Comparison of ENCODE assay signal across 23 cellular contexts in genomic region chr5:162391848-162392247, GRCh38.
"Had no signal": no experiment of that assay in that cellular context is flagged by ENCODE, and none has a peak within 500 bp of the region (broad histone marks: within the 10 kb centered on the region; RNA-seq: fewer than 3 reads in every experiment).

No MANE protein-coding gene starts in this region.

- H3K4me1 Mint-ChIP-seq: memory B cell; mesothelial cell of epicardium; stimulated activated naive B cell treated with anti-CD40 and anti-IgM and Interleukin-4, amounts not matched to agents 10 μg/mL and 1 μg/mL and 100 μg/mL, for 72 hours; stimulated activated naive CD8-positive, alpha-beta T cell treated with anti-CD3 and anti-CD28 coated beads, Interleukin-15, amount 100 ng/mL, for 72 hours had no signal

- H3K4me1 ChIP-seq: esophagus muscularis mucosa, gastrocnemius medialis, left lung, lower lobe of right lung, parathyroid adenoma, prostate gland, right lobe of liver, transverse colon had no signal

- DNase-seq: effector memory CD8-positive, alpha-beta T cell; gastrocnemius medialis; left lung; lower lobe of right lung; retina; right lobe of liver; stimulated activated CD4-positive, alpha-beta T cell treated with anti-CD3 and anti-CD28 coated beads, Interleukin-15, amount 100 ng/mL, for 24 hours; stimulated activated CD4-positive, alpha-beta T cell treated with anti-CD3 and anti-CD28 coated beads, Interleukin-2, amount 100 ng/mL, for 24 hours; stimulated activated CD4-positive, alpha-beta T cell treated with anti-CD3 and anti-CD28 coated beads, Interleukin-4, amount 100 ng/mL, for 4 hours; stimulated activated naive B cell treated with anti-CD40 and anti-IgM and Interleukin-4, amounts not matched to agents 10 μg/mL and 1 μg/mL and 100 μg/mL, for 72 hours; stimulated activated naive CD8-positive, alpha-beta T cell treated with anti-CD3 and anti-CD28 coated beads, Interleukin-15, amount 100 ng/mL, for 72 hours; transverse colon had no signal

- H3K4me3 ChIP-seq: esophagus muscularis mucosa, gastrocnemius medialis, left lung, lower lobe of right lung, prostate gland, right lobe of liver, thoracic aorta, transverse colon had no signal

- H3K36me3 ChIP-seq: esophagus muscularis mucosa, gastrocnemius medialis, left lung, lower lobe of right lung, prostate gland, right lobe of liver, thoracic aorta, transverse colon had no signal

- H3K79me2 ChIP-seq: parathyroid adenoma had no signal

- FAIRE-seq: colon, keratinocyte had no signal

- H3K4me3 Mint-ChIP-seq: dendritic cell treated with granulocyte-macrophage colony-stimulating factor and Interleukin-4, amounts not matched to agents 40 ng/mL and 50 ng/mL, for 4 days; effector memory CD8-positive, alpha-beta T cell; memory B cell; mesothelial cell of epicardium; natural killer cell treated with Interleukin-12 subunit alpha and Interleukin-12 subunit beta and Interleukin-15 and Interleukin-18, amount 100 ng/mL, for 72 hours; stimulated activated naive B cell treated with anti-CD40 and anti-IgM and Interleukin-4, amounts not matched to agents 10 μg/mL and 1 μg/mL and 100 μg/mL, for 72 hours; stimulated activated naive CD8-positive, alpha-beta T cell treated with anti-CD3 and anti-CD28 coated beads, Interleukin-15, amount 100 ng/mL, for 72 hours had no signal

- H3K27me3 Mint-ChIP-seq: dendritic cell treated with granulocyte-macrophage colony-stimulating factor and Interleukin-4, amounts not matched to agents 40 ng/mL and 50 ng/mL, for 4 days; effector memory CD8-positive, alpha-beta T cell; memory B cell; natural killer cell treated with Interleukin-12 subunit alpha and Interleukin-12 subunit beta and Interleukin-15 and Interleukin-18, amount 100 ng/mL, for 72 hours; stimulated activated naive B cell treated with anti-CD40 and anti-IgM and Interleukin-4, amounts not matched to agents 10 μg/mL and 1 μg/mL and 100 μg/mL, for 72 hours; stimulated activated naive CD8-positive, alpha-beta T cell treated with anti-CD3 and anti-CD28 coated beads, Interleukin-15, amount 100 ng/mL, for 72 hours had no signal

- H3K27ac ChIP-seq: epithelial cell of prostate, esophagus muscularis mucosa, gastrocnemius medialis, left lung, lower lobe of right lung, parathyroid adenoma, prostate gland, right lobe of liver, thoracic aorta, transverse colon had no signal

- ATAC-seq: effector memory CD8-positive, alpha-beta T cell; gastrocnemius medialis; left lung; lower lobe of right lung; natural killer cell treated with Interleukin-12 subunit alpha and Interleukin-12 subunit beta and Interleukin-15 and Interleukin-18, amount 100 ng/mL, for 72 hours; right lobe of liver; stimulated activated naive B cell treated with anti-CD40 and anti-IgM and Interleukin-4, amounts not matched to agents 10 μg/mL and 1 μg/mL and 100 μg/mL, for 72 hours; stimulated activated naive CD8-positive, alpha-beta T cell treated with anti-CD3 and anti-CD28 coated beads, Interleukin-15, amount 100 ng/mL, for 72 hours had no signal

- H3K27ac Mint-ChIP-seq: dendritic cell treated with granulocyte-macrophage colony-stimulating factor and Interleukin-4, amounts not matched to agents 40 ng/mL and 50 ng/mL, for 4 days; effector memory CD8-positive, alpha-beta T cell; memory B cell; mesothelial cell of epicardium; natural killer cell treated with Interleukin-12 subunit alpha and Interleukin-12 subunit beta and Interleukin-15 and Interleukin-18, amount 100 ng/mL, for 72 hours; stimulated activated naive B cell treated with anti-CD40 and anti-IgM and Interleukin-4, amounts not matched to agents 10 μg/mL and 1 μg/mL and 100 μg/mL, for 72 hours; stimulated activated naive CD8-positive, alpha-beta T cell treated with anti-CD3 and anti-CD28 coated beads, Interleukin-15, amount 100 ng/mL, for 72 hours had no signal

- H2AFZ ChIP-seq: parathyroid adenoma had no signal

- H3K9ac ChIP-seq: parathyroid adenoma had no signal

- H3K27me3 ChIP-seq: esophagus muscularis mucosa, gastrocnemius medialis, left lung, right lobe of liver, transverse colon had no signal

- H3K36me3 Mint-ChIP-seq: memory B cell; mesothelial cell of epicardium; natural killer cell treated with Interleukin-12 subunit alpha and Interleukin-12 subunit beta and Interleukin-15 and Interleukin-18, amount 100 ng/mL, for 72 hours; stimulated activated naive B cell treated with anti-CD40 and anti-IgM and Interleukin-4, amounts not matched to agents 10 μg/mL and 1 μg/mL and 100 μg/mL, for 72 hours had no signal

- H3K9me3 ChIP-seq: gastrocnemius medialis, prostate gland, right lobe of liver, thoracic aorta, transverse colon had no signal
